ENCODE assay signal across 1 cellular context in the genomic region with DNA sequence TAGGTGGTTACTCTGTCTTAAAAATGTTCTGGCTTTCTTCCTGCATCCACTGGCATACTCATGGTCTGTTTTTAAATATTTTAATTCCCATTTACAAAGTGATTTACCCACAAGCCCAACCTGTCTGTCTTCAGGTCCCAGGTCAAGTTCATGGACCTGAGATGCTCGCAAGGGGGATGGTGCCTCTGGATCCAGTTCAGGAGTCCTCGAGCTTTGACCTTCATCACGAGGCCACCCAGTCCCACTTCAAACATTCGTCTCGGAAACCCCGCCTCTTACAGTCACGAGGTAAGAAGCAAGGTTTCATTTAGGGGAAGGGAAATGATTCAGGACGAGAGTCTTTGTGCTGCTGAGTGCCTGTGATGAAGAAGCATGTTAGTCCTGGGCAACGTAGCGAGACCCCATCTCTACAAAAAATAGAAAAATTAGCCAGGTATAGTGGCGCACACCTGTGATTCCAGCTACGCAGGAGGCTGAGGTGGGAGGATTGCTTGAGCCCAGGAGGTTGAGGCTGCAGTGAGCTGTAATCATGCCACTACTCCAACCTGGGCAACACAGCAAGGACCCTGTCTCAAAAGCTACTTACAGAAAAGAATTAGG.
A peak's percentile ranks its signal among the peaks of the same experiment; 100 is the strongest.
TF ChIP-seq lines count a peak whose summit lies in the region.

No MANE protein-coding gene starts in this region.

TF ChIP-seq in HepG2, 621 proteins besides CTCF, POLR2A, EP300 and RAD21 (continued from another document and continues in another):
- TF ChIP-seq, protein P1, sequence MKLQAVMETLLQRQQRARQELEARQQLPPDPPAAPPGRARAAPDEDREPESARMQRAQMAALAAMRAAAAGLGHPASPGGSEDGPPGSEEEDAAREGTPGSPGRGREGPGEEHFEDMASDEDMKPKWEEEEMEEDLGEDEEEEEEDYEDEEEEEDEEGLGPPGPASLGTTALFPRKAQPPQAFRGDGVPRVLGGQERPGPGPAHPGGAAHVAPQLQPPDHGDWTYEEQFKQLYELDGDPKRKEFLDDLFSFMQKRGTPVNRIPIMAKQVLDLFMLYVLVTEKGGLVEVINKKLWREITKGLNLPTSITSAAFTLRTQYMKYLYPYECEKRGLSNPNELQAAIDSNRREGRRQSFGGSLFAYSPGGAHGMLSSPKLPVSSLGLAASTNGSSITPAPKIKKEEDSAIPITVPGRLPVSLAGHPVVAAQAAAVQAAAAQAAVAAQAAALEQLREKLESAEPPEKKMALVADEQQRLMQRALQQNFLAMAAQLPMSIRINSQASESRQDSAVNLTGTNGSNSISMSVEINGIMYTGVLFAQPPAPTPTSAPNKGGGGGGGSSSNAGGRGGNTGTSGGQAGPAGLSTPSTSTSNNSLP (IDR thresholded peaks at IDR 0.05; ENCODE audit: low read depth, low read length) = no peak
- TF ChIP-seq PCBP1 (IDR thresholded peaks at IDR 0.05; ENCODE audit: borderline replicate concordance, low read depth, low read length) = no peak
- TF ChIP-seq, protein P2, sequence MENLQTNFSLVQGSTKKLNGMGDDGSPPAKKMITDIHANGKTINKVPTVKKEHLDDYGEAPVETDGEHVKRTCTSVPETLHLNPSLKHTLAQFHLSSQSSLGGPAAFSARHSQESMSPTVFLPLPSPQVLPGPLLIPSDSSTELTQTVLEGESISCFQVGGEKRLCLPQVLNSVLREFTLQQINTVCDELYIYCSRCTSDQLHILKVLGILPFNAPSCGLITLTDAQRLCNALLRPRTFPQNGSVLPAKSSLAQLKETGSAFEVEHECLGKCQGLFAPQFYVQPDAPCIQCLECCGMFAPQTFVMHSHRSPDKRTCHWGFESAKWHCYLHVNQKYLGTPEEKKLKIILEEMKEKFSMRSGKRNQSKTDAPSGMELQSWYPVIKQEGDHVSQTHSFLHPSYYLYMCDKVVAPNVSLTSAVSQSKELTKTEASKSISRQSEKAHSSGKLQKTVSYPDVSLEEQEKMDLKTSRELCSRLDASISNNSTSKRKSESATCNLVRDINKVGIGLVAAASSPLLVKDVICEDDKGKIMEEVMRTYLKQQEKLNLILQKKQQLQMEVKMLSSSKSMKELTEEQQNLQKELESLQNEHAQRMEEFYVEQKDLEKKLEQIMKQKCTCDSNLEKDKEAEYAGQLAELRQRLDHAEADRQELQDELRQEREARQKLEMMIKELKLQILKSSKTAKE (CRISPR knock-in tag; IDR thresholded peaks at IDR 0.05; ENCODE audit: borderline replicate concordance) = peak; percentile 88
- peak; percentile 65; the same call in 1 of the 2 replicates for TF ChIP-seq PPARG (CRISPR knock-in tag; conservative IDR thresholded peaks at IDR 0.05)
- no peak for TF ChIP-seq RFXANK (CRISPR knock-in tag; IDR thresholded peaks at IDR 0.05)
- TF ChIP-seq ZNF510 (CRISPR knock-in tag; IDR thresholded peaks at IDR 0.05; ENCODE audit: low read depth) = no peak
- TF ChIP-seq, protein P3, sequence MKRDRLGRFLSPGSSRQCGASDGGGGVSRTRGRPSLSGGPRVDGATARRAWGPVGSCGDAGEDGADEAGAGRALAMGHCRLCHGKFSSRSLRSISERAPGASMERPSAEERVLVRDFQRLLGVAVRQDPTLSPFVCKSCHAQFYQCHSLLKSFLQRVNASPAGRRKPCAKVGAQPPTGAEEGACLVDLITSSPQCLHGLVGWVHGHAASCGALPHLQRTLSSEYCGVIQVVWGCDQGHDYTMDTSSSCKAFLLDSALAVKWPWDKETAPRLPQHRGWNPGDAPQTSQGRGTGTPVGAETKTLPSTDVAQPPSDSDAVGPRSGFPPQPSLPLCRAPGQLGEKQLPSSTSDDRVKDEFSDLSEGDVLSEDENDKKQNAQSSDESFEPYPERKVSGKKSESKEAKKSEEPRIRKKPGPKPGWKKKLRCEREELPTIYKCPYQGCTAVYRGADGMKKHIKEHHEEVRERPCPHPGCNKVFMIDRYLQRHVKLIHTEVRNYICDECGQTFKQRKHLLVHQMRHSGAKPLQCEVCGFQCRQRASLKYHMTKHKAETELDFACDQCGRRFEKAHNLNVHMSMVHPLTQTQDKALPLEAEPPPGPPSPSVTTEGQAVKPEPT (CRISPR knock-in tag; IDR thresholded peaks at IDR 0.05; ENCODE audit: low read depth) = no peak
- TF ChIP-seq KDM5A (IDR thresholded peaks at IDR 0.05; ENCODE audit: borderline replicate concordance, low read length) = no peak
- TF ChIP-seq HHEX (CRISPR knock-in tag; IDR thresholded peaks at IDR 0.05) = no peak
- TF ChIP-seq, protein P4, sequence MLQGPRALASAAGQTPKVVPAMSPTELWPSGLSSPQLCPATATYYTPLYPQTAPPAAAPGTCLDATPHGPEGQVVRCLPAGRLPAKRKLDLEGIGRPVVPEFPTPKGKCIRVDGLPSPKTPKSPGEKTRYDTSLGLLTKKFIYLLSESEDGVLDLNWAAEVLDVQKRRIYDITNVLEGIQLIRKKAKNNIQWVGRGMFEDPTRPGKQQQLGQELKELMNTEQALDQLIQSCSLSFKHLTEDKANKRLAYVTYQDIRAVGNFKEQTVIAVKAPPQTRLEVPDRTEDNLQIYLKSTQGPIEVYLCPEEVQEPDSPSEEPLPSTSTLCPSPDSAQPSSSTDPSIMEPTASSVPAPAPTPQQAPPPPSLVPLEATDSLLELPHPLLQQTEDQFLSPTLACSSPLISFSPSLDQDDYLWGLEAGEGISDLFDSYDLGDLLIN (CRISPR knock-in tag; IDR thresholded peaks at IDR 0.05; ENCODE audit: borderline replicate concordance) = no peak
- TF ChIP-seq RFXAP (CRISPR knock-in tag; IDR thresholded peaks at IDR 0.05; ENCODE audit: borderline replicate concordance) = no peak
- TF ChIP-seq, protein P5, sequence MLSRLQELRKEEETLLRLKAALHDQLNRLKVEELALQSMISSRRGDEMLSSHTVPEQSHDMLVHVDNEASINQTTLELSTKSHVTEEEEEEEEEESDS (CRISPR knock-in tag; IDR thresholded peaks at IDR 0.05; ENCODE audit: borderline replicate concordance) = no peak
- no peak for TF ChIP-seq ONECUT2 (CRISPR knock-in tag; IDR thresholded peaks at IDR 0.05)
- TF ChIP-seq, protein P6, sequence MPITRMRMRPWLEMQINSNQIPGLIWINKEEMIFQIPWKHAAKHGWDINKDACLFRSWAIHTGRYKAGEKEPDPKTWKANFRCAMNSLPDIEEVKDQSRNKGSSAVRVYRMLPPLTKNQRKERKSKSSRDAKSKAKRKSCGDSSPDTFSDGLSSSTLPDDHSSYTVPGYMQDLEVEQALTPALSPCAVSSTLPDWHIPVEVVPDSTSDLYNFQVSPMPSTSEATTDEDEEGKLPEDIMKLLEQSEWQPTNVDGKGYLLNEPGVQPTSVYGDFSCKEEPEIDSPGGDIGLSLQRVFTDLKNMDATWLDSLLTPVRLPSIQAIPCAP (CRISPR knock-in tag; IDR thresholded peaks at IDR 0.05; ENCODE audit: low read depth) = no peak
- no peak for TF ChIP-seq RBM22 (optimal IDR thresholded peaks at IDR 0.05; ENCODE audit: low read length)
- TF ChIP-seq, protein P7, sequence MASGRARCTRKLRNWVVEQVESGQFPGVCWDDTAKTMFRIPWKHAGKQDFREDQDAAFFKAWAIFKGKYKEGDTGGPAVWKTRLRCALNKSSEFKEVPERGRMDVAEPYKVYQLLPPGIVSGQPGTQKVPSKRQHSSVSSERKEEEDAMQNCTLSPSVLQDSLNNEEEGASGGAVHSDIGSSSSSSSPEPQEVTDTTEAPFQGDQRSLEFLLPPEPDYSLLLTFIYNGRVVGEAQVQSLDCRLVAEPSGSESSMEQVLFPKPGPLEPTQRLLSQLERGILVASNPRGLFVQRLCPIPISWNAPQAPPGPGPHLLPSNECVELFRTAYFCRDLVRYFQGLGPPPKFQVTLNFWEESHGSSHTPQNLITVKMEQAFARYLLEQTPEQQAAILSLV (CRISPR knock-in tag; IDR thresholded peaks at IDR 0.05; ENCODE audit: borderline replicate concordance) = no peak
- no peak for TF ChIP-seq ZNF766 (CRISPR knock-in tag; IDR thresholded peaks at IDR 0.05; ENCODE audit: borderline replicate concordance)
- TF ChIP-seq, protein P8, sequence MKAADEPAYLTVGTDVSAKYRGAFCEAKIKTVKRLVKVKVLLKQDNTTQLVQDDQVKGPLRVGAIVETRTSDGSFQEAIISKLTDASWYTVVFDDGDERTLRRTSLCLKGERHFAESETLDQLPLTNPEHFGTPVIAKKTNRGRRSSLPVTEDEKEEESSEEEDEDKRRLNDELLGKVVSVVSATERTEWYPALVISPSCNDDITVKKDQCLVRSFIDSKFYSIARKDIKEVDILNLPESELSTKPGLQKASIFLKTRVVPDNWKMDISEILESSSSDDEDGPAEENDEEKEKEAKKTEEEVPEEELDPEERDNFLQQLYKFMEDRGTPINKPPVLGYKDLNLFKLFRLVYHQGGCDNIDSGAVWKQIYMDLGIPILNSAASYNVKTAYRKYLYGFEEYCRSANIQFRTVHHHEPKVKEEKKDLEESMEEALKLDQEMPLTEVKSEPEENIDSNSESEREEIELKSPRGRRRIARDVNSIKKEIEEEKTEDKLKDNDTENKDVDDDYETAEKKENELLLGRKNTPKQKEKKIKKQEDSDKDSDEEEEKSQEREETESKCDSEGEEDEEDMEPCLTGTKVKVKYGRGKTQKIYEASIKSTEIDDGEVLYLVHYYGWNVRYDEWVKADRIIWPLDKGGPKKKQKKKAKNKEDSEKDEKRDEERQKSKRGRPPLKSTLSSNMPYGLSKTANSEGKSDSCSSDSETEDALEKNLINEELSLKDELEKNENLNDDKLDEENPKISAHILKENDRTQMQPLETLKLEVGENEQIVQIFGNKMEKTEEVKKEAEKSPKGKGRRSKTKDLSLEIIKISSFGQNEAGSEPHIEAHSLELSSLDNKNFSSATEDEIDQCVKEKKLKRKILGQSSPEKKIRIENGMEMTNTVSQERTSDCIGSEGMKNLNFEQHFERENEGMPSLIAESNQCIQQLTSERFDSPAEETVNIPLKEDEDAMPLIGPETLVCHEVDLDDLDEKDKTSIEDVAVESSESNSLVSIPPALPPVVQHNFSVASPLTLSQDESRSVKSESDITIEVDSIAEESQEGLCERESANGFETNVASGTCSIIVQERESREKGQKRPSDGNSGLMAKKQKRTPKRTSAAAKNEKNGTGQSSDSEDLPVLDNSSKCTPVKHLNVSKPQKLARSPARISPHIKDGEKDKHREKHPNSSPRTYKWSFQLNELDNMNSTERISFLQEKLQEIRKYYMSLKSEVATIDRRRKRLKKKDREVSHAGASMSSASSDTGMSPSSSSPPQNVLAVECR (CRISPR knock-in tag; IDR thresholded peaks at IDR 0.05; ENCODE audit: borderline replicate concordance) = peak; percentile 49; the same call in 1 of the 2 replicates
- TF ChIP-seq HMG20B (CRISPR knock-in tag; conservative IDR thresholded peaks at IDR 0.05) = no peak
- TF ChIP-seq HNF4G (IDR thresholded peaks at IDR 0.05; ENCODE audit: borderline replicate concordance, low read depth, low read length) = peak; percentile 85
- peak; percentile 71; the same call in 1 of the 2 replicates for TF ChIP-seq HNF4G (CRISPR knock-in tag; IDR thresholded peaks at IDR 0.05; ENCODE audit: borderline replicate concordance, low read depth)
- no peak for TF ChIP-seq ETV6 (CRISPR knock-in tag; conservative IDR thresholded peaks at IDR 0.05)
- no peak for TF ChIP-seq NFE2L1 (CRISPR knock-in tag; IDR thresholded peaks at IDR 0.05; ENCODE audit: borderline replicate concordance)
- TF ChIP-seq MZF1 (CRISPR knock-in tag; IDR thresholded peaks at IDR 0.05; ENCODE audit: borderline replicate concordance) = no peak
- TF ChIP-seq SAFB2 (CRISPR knock-in tag; IDR thresholded peaks at IDR 0.05; ENCODE audit: borderline replicate concordance, low read depth) = no peak
- no peak for TF ChIP-seq ZNF841 (CRISPR knock-in tag; IDR thresholded peaks at IDR 0.05; ENCODE audit: borderline replicate concordance)
- TF ChIP-seq GLI4 (CRISPR knock-in tag; IDR thresholded peaks at IDR 0.05; ENCODE audit: borderline replicate concordance) = no peak
- TF ChIP-seq, protein P9, sequence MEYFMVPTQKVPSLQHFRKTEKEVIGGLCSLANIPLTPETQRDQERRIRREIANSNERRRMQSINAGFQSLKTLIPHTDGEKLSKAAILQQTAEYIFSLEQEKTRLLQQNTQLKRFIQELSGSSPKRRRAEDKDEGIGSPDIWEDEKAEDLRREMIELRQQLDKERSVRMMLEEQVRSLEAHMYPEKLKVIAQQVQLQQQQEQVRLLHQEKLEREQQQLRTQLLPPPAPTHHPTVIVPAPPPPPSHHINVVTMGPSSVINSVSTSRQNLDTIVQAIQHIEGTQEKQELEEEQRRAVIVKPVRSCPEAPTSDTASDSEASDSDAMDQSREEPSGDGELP (IDR thresholded peaks at IDR 0.05; ENCODE audit: borderline replicate concordance, low read depth) = no peak
- peak; percentile 90 for TF ChIP-seq BCL6 (CRISPR knock-in tag; IDR thresholded peaks at IDR 0.05)
- no peak for TF ChIP-seq XRCC5 (optimal IDR thresholded peaks at IDR 0.05; ENCODE audit: low read length)
- TF ChIP-seq ZSCAN9 (CRISPR knock-in tag; IDR thresholded peaks at IDR 0.05; ENCODE audit: borderline replicate concordance) = no peak
- TF ChIP-seq ZNF749 (CRISPR knock-in tag; IDR thresholded peaks at IDR 0.05; ENCODE audit: borderline replicate concordance) = no peak
- no peak for TF ChIP-seq STAG1 (CRISPR knock-in tag; IDR thresholded peaks at IDR 0.05)
- TF ChIP-seq ZNF569 (CRISPR knock-in tag; IDR thresholded peaks at IDR 0.05; ENCODE audit: borderline replicate concordance) = no peak
- no peak for TF ChIP-seq MAZ (IDR thresholded peaks at IDR 0.05; ENCODE audit: borderline replicate concordance, low read depth, low read length)
- TF ChIP-seq MAZ (CRISPR knock-in tag; IDR thresholded peaks at IDR 0.05; ENCODE audit: low read depth) = no peak
- TF ChIP-seq ZKSCAN1 (IDR thresholded peaks at IDR 0.05; ENCODE audit: low read length) = no peak
- TF ChIP-seq, protein P10, sequence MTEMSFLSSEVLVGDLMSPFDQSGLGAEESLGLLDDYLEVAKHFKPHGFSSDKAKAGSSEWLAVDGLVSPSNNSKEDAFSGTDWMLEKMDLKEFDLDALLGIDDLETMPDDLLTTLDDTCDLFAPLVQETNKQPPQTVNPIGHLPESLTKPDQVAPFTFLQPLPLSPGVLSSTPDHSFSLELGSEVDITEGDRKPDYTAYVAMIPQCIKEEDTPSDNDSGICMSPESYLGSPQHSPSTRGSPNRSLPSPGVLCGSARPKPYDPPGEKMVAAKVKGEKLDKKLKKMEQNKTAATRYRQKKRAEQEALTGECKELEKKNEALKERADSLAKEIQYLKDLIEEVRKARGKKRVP (CRISPR knock-in tag; IDR thresholded peaks at IDR 0.05) = no peak
- no peak for TF ChIP-seq AGO1 (IDR thresholded peaks at IDR 0.05; ENCODE audit: low read depth, low read length, poor library complexity, severe bottlenecking)
- TF ChIP-seq ZNF33A (CRISPR knock-in tag; IDR thresholded peaks at IDR 0.05; ENCODE audit: borderline replicate concordance) = 0 out of 2 replicates have a peak, but pooled peaks have one; percentile 41
- no peak for TF ChIP-seq ZNF720 (CRISPR knock-in tag; IDR thresholded peaks at IDR 0.05)
- TF ChIP-seq ATF7 (IDR thresholded peaks at IDR 0.05) = no peak
- TF ChIP-seq ATF7 (CRISPR knock-in tag; IDR thresholded peaks at IDR 0.05) = no peak
- TF ChIP-seq TCF12 (IDR thresholded peaks at IDR 0.05) = no peak
- no peak for TF ChIP-seq TCF12 (CRISPR knock-in tag; IDR thresholded peaks at IDR 0.05)
- TF ChIP-seq FOSL1 (CRISPR knock-in tag; IDR thresholded peaks at IDR 0.05; ENCODE audit: borderline replicate concordance) = no peak
- peak; percentile 39; the same call in 1 of the 2 replicates for TF ChIP-seq HES4 (CRISPR knock-in tag; IDR thresholded peaks at IDR 0.05; ENCODE audit: borderline replicate concordance)
- TF ChIP-seq AKAP8 (CRISPR knock-in tag; IDR thresholded peaks at IDR 0.05) = 0 out of 2 replicates have a peak, but pooled peaks have one; percentile 19
- peak; percentile 90 for TF ChIP-seq RXRB (CRISPR knock-in tag; IDR thresholded peaks at IDR 0.05; ENCODE audit: borderline replicate concordance)
- peak; percentile 78; the same call in 1 of the 2 replicates for TF ChIP-seq ZNF501 (CRISPR knock-in tag; IDR thresholded peaks at IDR 0.05)
- TF ChIP-seq ZMYM4 (CRISPR knock-in tag; IDR thresholded peaks at IDR 0.05) = peak; percentile 80
